In the genomic region with DNA sequence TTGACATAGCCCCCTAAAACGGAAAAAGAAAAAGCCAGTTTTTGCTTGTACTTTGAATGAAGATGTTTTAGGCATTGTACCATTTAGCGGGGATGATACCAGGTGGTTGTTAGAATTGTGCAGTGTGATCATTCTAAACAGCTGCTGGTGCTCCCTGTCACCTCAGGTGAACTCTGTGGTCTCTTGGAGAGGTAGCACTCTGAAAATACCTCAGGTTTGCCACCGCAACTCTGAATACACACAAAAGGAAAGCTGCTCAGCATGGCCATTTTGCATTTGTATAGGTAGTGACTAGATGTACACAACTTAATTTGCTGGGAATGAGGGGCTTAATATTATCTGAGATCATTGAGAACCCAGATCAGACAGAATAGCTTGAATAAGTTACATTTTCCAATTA, we compare ENCODE assay signal across 16 cellular contexts. TPM values are rescaled to one million over a fixed set of nuclear protein-coding genes. Genes with fewer than 3 reads are reported as not detected.
DNase-seq lines count a peak whose midpoint lies in the region; ATAC-seq, FAIRE-seq and TF ChIP-seq lines count a peak whose summit lies in the region.
"Had no signal": no experiment of that assay in that cellular context is flagged by ENCODE, and none has a peak within 500 bp of the region (broad histone marks: within the 10 kb centered on the region; RNA-seq: fewer than 3 reads in every experiment).

No MANE protein-coding gene starts in this region.

- H3K9me3 Mint-ChIP-seq in WTC11 = no peaks in the 10 kb centered on the region
- H3K9me3 Mint-ChIP-seq in stimulated activated memory B cell treated with anti-CD40 and anti-IgM and Interleukin-4, amounts not matched to agents 10 μg/mL and 1 μg/mL and 100 μg/mL, for 72 hours = no peaks in the 10 kb centered on the region
- H3K9me3 Mint-ChIP-seq: CD4-positive, alpha-beta memory T cell had no signal

- H3K4me1 Mint-ChIP-seq in WTC11 = peaks cover 20% of the 10 kb centered on the region
- H3K4me1 Mint-ChIP-seq in stimulated activated memory B cell treated with anti-CD40 and anti-IgM and Interleukin-4, amounts not matched to agents 10 μg/mL and 1 μg/mL and 100 μg/mL, for 72 hours = no peaks in the 10 kb centered on the region
- H3K4me1 Mint-ChIP-seq: CD4-positive, alpha-beta memory T cell had no signal

- no peak overlapping the region for H3K27ac Mint-ChIP-seq in WTC11
- no peak overlapping the region for H3K27ac Mint-ChIP-seq in stimulated activated memory B cell treated with anti-CD40 and anti-IgM and Interleukin-4, amounts not matched to agents 10 μg/mL and 1 μg/mL and 100 μg/mL, for 72 hours
- H3K27ac Mint-ChIP-seq: CD4-positive, alpha-beta memory T cell had no signal

- no peak overlapping the region for H3K4me3 Mint-ChIP-seq in WTC11
- H3K4me3 Mint-ChIP-seq in stimulated activated memory B cell treated with anti-CD40 and anti-IgM and Interleukin-4, amounts not matched to agents 10 μg/mL and 1 μg/mL and 100 μg/mL, for 72 hours = no peak overlapping the region
- H3K4me3 Mint-ChIP-seq: CD4-positive, alpha-beta memory T cell had no signal

- DNase-seq in DMS153 treated with DMSO at 0.1 percent for 48 hours (lab: John Stamatoyannopoulos, UW; ENCODE audit: unreplicated experiment) = peak; percentile 48
- no peak for DNase-seq in GM19239 (ENCODE audit: insufficient read length, low spot score)
- DNase-seq in NCI-H2107 (lab: John Stamatoyannopoulos, UW) = peak; percentile 78
- DNase-seq in WTC11 (ENCODE audit: low spot score) = no peak
- DNase-seq in NCI-H524 treated with DMSO at 0.1 percent for 48 hours (lab: John Stamatoyannopoulos, UW) = no peak
- DNase-seq in anterior cingulate cortex (lab: John Stamatoyannopoulos, UW) = no peak
- DNase-seq: BE2C; CD4-positive, alpha-beta memory T cell; HCEC 1CT; NCI-H1048; NCI-H2029; NCI-H446 treated with DMSO at 0.1 percent for 48 hours had no signal

- peak; percentile 72 for ATAC-seq in WTC11
- ATAC-seq in stimulated activated memory B cell treated with anti-CD40 and anti-IgM and Interleukin-4, amounts not matched to agents 10 μg/mL and 1 μg/mL and 100 μg/mL, for 72 hours = no peak
- ATAC-seq: K562, Right ventricle myocardium inferior had no signal

- FAIRE-seq in GM19239 (lab: Jason Lieb, UNC) = peak; percentile 55
- FAIRE-seq: HTR-8/SVneo, K562 had no signal

- H3K36me3 Mint-ChIP-seq in WTC11 = peaks cover 18% of the 10 kb centered on the region
- H3K36me3 Mint-ChIP-seq in stimulated activated memory B cell treated with anti-CD40 and anti-IgM and Interleukin-4, amounts not matched to agents 10 μg/mL and 1 μg/mL and 100 μg/mL, for 72 hours = peaks cover 27% of the 10 kb centered on the region

- H3K27me3 Mint-ChIP-seq in WTC11 (ENCODE audit: low read depth) = no peaks in the 10 kb centered on the region
- H3K27me3 Mint-ChIP-seq in stimulated activated memory B cell treated with anti-CD40 and anti-IgM and Interleukin-4, amounts not matched to agents 10 μg/mL and 1 μg/mL and 100 μg/mL, for 72 hours = no peaks in the 10 kb centered on the region
- H3K27me3 Mint-ChIP-seq: CD4-positive, alpha-beta memory T cell had no signal

- no peak for TF ChIP-seq CTCF in WTC11 (IDR thresholded peaks at IDR 0.05)

- POLR2A ChIA-PET in WTC11 (lab: Charles Lee) = no interaction called here

- CTCF ChIA-PET in WTC11 (lab: Charles Lee) = interaction anchor here (1.0 kb wide), 1 partner anchor 159 kb away, joined by 3 read pairs; no protein-coding TSS in a partner anchor

TF ChIP-seq in WTC11, 78 proteins besides CTCF, POLR2A, EP300 and RAD21:
- TF ChIP-seq ZNF671 (CRISPR knock-in tag; IDR thresholded peaks at IDR 0.05) = no peak
- no peak for TF ChIP-seq TCF7 (CRISPR knock-in tag; IDR thresholded peaks at IDR 0.05; ENCODE audit: low read depth)
- TF ChIP-seq FOXK1 (CRISPR knock-in tag; IDR thresholded peaks at IDR 0.05) = no peak
- TF ChIP-seq GABPB1 (CRISPR knock-in tag; IDR thresholded peaks at IDR 0.05) = no peak
- TF ChIP-seq FOXP1 (CRISPR knock-in tag; IDR thresholded peaks at IDR 0.05; ENCODE audit: borderline replicate concordance) = no peak
- TF ChIP-seq, protein P1, sequence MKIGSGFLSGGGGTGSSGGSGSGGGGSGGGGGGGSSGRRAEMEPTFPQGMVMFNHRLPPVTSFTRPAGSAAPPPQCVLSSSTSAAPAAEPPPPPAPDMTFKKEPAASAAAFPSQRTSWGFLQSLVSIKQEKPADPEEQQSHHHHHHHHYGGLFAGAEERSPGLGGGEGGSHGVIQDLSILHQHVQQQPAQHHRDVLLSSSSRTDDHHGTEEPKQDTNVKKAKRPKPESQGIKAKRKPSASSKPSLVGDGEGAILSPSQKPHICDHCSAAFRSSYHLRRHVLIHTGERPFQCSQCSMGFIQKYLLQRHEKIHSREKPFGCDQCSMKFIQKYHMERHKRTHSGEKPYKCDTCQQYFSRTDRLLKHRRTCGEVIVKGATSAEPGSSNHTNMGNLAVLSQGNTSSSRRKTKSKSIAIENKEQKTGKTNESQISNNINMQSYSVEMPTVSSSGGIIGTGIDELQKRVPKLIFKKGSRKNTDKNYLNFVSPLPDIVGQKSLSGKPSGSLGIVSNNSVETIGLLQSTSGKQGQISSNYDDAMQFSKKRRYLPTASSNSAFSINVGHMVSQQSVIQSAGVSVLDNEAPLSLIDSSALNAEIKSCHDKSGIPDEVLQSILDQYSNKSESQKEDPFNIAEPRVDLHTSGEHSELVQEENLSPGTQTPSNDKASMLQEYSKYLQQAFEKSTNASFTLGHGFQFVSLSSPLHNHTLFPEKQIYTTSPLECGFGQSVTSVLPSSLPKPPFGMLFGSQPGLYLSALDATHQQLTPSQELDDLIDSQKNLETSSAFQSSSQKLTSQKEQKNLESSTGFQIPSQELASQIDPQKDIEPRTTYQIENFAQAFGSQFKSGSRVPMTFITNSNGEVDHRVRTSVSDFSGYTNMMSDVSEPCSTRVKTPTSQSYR (CRISPR knock-in tag; IDR thresholded peaks at IDR 0.05) = no peak
- TF ChIP-seq ZNF263 (CRISPR knock-in tag; IDR thresholded peaks at IDR 0.05; ENCODE audit: low read depth) = no peak
- TF ChIP-seq SOX15 (CRISPR knock-in tag; IDR thresholded peaks at IDR 0.05) = no peak
- TF ChIP-seq CREM (CRISPR knock-in tag; IDR thresholded peaks at IDR 0.05) = no peak
- no peak for TF ChIP-seq ESRRA (CRISPR knock-in tag; IDR thresholded peaks at IDR 0.05; ENCODE audit: borderline replicate concordance)
- TF ChIP-seq ZNF232 (CRISPR knock-in tag; IDR thresholded peaks at IDR 0.05) = no peak
- no peak for TF ChIP-seq TEAD4 (CRISPR knock-in tag; IDR thresholded peaks at IDR 0.05)
- no peak for TF ChIP-seq JUN (CRISPR knock-in tag; IDR thresholded peaks at IDR 0.05)
- TF ChIP-seq ETV6 (CRISPR knock-in tag; IDR thresholded peaks at IDR 0.05) = no peak

RNA-seq across cellular contexts. Expression of a gene that starts 52.6 kb away (rescaled TPM):
- total RNA-seq in WTC11 (2021) = 38.1 to 40.1 TPM (median 38.6 TPM) in 3 replicates

RNA-seq across cellular contexts. Expression of a gene that starts 54.0 kb away (rescaled TPM):
- total RNA-seq in WTC11 (2021) = 5.0 to 6.4 TPM (median 5.4 TPM) in 3 replicates

RNA-seq across cellular contexts. Expression of a gene that starts 54.3 kb away (rescaled TPM):
- 18.1 to 23.0 TPM (median 19.2 TPM) in 3 replicates for total RNA-seq in WTC11 (2021)

Comparison
In these comparisons a context has a peak if more than half of its experiments do, and no peak if none do; other contexts are left out.
1. DNase-seq: peak in DMS153 treated with DMSO at 0.1 percent for 48 hours (single experiment) and NCI-H2107 (single experiment); none in GM19239 (single experiment), WTC11 (single experiment), NCI-H524 treated with DMSO at 0.1 percent for 48 hours (single experiment) and anterior cingulate cortex (0 of 58).